ENCODE assay signal across 1 cellular context in the genomic region with DNA sequence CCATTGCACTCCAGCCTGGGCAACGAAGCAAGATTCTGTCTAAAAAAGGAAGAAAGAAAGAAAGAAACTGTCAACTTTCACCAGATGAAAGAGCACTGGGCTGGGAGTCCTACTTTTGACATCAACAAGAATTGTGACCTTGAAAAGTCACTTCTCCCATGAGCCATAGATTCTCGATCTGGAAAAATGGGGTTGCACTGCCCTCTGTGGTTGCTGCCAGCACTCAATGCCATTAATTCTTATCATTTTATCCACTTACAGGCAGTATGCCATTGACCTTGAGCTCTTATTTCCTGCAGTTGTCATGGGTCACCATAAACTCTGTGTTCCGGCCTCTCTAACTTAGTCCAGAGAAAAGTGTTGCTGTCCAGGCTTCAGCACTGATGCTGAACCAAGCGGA.
TF ChIP-seq lines count a peak whose summit lies in the region.

No MANE protein-coding gene starts in this region.

TF ChIP-seq in SK-N-SH, 30 proteins besides CTCF, POLR2A, EP300 and RAD21 (continued from another document):
- TF ChIP-seq, protein P1, sequence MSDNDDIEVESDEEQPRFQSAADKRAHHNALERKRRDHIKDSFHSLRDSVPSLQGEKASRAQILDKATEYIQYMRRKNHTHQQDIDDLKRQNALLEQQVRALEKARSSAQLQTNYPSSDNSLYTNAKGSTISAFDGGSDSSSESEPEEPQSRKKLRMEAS (IDR thresholded peaks at IDR 0.05; ENCODE audit: low read depth): no peak
- TF ChIP-seq TAF1 (IDR thresholded peaks at IDR 0.05; ENCODE audit: borderline replicate concordance, low read depth, low read length) (no peak), FOXM1 (IDR thresholded peaks at IDR 0.05; ENCODE audit: low read depth) (no peak), RCOR1 (IDR thresholded peaks at IDR 0.05; ENCODE audit: low read length) (no peak), TEAD4 (IDR thresholded peaks at IDR 0.05; ENCODE audit: borderline replicate concordance, insufficient read depth) (no peak), SMC3 (IDR thresholded peaks at IDR 0.05; ENCODE audit: low read depth, low read length) (peak; percentile 37), YY1 (IDR thresholded peaks at IDR 0.05; ENCODE audit: low read depth) (no peak), POLR2AphosphoS5 (IDR thresholded peaks at IDR 0.05; ENCODE audit: low read depth, low read length) (no peak)
